1 cellular context compared by ENCODE assay signal in the genomic region with DNA sequence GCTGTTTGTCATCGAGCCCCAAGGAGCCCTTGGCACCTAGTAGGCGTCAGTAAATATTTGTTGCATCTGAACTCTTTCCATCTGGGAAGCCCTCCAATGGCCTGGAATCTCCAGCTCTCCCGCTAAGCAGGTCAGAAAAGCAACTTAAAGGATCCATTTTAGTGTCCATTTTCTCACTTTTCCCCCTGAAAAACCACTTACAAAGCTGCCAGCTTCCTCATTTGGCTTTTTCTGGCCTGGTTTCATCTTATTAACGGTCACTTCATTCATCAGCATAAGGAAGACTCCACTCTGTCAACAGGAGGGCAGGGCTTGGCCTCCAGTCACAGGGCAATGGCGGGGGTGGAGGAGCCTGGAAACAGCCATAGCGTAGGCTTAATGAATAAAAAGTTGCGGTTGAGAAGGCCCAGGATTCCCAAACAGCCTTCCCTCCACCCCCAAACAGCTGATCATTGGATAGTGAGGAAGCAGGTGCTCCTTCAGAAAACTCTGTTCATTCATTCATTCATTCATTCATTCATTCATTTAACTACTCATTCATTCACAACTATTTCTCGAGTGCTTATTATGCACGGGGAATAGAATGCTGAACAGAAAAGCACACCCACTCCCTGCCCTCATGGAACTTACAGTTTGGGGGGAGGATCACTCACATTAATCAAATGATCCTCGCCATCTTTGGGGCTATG.
TF ChIP-seq lines count a peak whose summit lies in the region.

No MANE protein-coding gene starts in this region.

TF ChIP-seq in WTC11, 78 proteins besides CTCF, POLR2A, EP300 and RAD21 (continued from another document):
- TF ChIP-seq NR2C2 (CRISPR knock-in tag; IDR thresholded peaks at IDR 0.05): no peak
- TF ChIP-seq, protein P1, sequence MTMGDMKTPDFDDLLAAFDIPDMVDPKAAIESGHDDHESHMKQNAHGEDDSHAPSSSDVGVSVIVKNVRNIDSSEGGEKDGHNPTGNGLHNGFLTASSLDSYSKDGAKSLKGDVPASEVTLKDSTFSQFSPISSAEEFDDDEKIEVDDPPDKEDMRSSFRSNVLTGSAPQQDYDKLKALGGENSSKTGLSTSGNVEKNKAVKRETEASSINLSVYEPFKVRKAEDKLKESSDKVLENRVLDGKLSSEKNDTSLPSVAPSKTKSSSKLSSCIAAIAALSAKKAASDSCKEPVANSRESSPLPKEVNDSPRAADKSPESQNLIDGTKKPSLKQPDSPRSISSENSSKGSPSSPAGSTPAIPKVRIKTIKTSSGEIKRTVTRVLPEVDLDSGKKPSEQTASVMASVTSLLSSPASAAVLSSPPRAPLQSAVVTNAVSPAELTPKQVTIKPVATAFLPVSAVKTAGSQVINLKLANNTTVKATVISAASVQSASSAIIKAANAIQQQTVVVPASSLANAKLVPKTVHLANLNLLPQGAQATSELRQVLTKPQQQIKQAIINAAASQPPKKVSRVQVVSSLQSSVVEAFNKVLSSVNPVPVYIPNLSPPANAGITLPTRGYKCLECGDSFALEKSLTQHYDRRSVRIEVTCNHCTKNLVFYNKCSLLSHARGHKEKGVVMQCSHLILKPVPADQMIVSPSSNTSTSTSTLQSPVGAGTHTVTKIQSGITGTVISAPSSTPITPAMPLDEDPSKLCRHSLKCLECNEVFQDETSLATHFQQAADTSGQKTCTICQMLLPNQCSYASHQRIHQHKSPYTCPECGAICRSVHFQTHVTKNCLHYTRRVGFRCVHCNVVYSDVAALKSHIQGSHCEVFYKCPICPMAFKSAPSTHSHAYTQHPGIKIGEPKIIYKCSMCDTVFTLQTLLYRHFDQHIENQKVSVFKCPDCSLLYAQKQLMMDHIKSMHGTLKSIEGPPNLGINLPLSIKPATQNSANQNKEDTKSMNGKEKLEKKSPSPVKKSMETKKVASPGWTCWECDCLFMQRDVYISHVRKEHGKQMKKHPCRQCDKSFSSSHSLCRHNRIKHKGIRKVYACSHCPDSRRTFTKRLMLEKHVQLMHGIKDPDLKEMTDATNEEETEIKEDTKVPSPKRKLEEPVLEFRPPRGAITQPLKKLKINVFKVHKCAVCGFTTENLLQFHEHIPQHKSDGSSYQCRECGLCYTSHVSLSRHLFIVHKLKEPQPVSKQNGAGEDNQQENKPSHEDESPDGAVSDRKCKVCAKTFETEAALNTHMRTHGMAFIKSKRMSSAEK (CRISPR knock-in tag; IDR thresholded peaks at IDR 0.05; ENCODE audit: borderline replicate concordance): no peak
